ENCODE assay signal across 33 cellular contexts in genomic region chr16:8600144-8600856, GRCh38. TPM values are rescaled to one million over a fixed set of nuclear protein-coding genes. Genes with fewer than 3 reads are reported as not detected.
"Had no signal": no experiment of that assay in that cellular context is flagged by ENCODE, and none has a peak within 500 bp of the region (broad histone marks: within the 10 kb centered on the region; RNA-seq: fewer than 3 reads in every experiment).

No MANE protein-coding gene starts in this region.

- H3K36me3 Mint-ChIP-seq: activated naive CD4-positive, alpha-beta T cell treated with anti-CD3 and anti-CD28 coated beads, Interleukin-2, amount 50 U/mL, for 24 hours; activated naive CD8-positive, alpha-beta T cell treated with anti-CD3 and anti-CD28 coated beads, Interleukin-2, amount 10 ng/mL, durations not matched to agents 7 days and 5 days had no signal

- H3K27ac Mint-ChIP-seq: activated CD4-positive, alpha-beta T cell treated with anti-CD3 and anti-CD28 coated beads, Interleukin-2, amount 10 ng/mL, durations not matched to agents 24 days and 14 days; activated CD8-positive, alpha-beta T cell treated with anti-CD3 and anti-CD28 coated beads for 36 hours; activated naive CD4-positive, alpha-beta T cell treated with anti-CD3 and anti-CD28 coated beads, Interleukin-2, amount 50 U/mL, for 24 hours; activated naive CD8-positive, alpha-beta T cell treated with anti-CD3 and anti-CD28 coated beads, Interleukin-2, amount 10 ng/mL, durations not matched to agents 7 days and 5 days; activated T-cell treated with anti-CD3 and anti-CD28 coated beads, Interleukin-2, amount 50 U/mL, for 24 hours; activated T-helper 2 cell treated with anti-CD3 and anti-CD28 coated beads, Interferon-gamma antibody, Interleukin-2, Interleukin-4, amounts not matched to agents 10 μg/mL and 5 μg/mL and 100 μg/mL, durations not matched to agents 14 hours and 24 hours and 36 hours had no signal

- H3K27ac ChIP-seq: ascending aorta, cardiac muscle cell, KMS-11, Peyer's patch, RWPE1 had no signal

- H3K4me2 ChIP-seq: KMS-11 had no signal

- H3K36me3 ChIP-seq: ascending aorta, cardiac muscle cell, Peyer's patch had no signal

- H3K4me1 ChIP-seq: ascending aorta, Peyer's patch had no signal

- H3K9me3 Mint-ChIP-seq: activated CD4-positive, alpha-beta T cell treated with anti-CD3 and anti-CD28 coated beads, Interleukin-2, amount 10 ng/mL, durations not matched to agents 24 days and 14 days; activated naive CD4-positive, alpha-beta T cell treated with anti-CD3 and anti-CD28 coated beads, Interleukin-2, amount 50 U/mL, for 24 hours; activated naive CD8-positive, alpha-beta T cell treated with anti-CD3 and anti-CD28 coated beads, Interleukin-2, amount 10 ng/mL, durations not matched to agents 7 days and 5 days; central memory CD8-positive, alpha-beta T cell had no signal

- DNase-seq: activated CD4-positive, alpha-beta T cell treated with anti-CD3 and anti-CD28 coated beads, Interleukin-2, amount 10 ng/mL, durations not matched to agents 24 days and 14 days; activated CD4-positive, alpha-beta T cell treated with anti-CD3 and anti-CD28 coated beads, Interleukin-2, amount 50 U/mL, for 4 hours; activated CD8-positive, alpha-beta T cell treated with anti-CD3 and anti-CD28 coated beads for 36 hours; activated gamma-delta T cell; activated naive CD4-positive, alpha-beta T cell treated with Interleukin-2 at 50 U/mL for 16 hours; activated naive CD8-positive, alpha-beta T cell treated with anti-CD3 and anti-CD28 coated beads, Interleukin-2, amount 10 ng/mL, durations not matched to agents 7 days and 5 days; activated T-cell treated with anti-CD3 and anti-CD28 coated beads, Interleukin-2, amount 50 U/mL, for 24 hours; amygdala; NCI-H1092 treated with DMSO at 0.1 percent for 48 hours; NCI-H1417; NCI-H187 treated with DMSO at 0.1 percent for 48 hours; NCI-H2081; NCI-H2171 treated with DMSO at 0.1 percent for 48 hours; NCI-H345; NCI-H524 treated with DMSO at 0.1 percent for 48 hours; PC-3; Peyer's patch; T1000 had no signal

- H3K4me3 ChIP-seq: ascending aorta, cardiac muscle cell, Peyer's patch had no signal

- ATAC-seq: activated CD8-positive, alpha-beta T cell treated with anti-CD3 and anti-CD28 coated beads for 36 hours; PC-3; Right ventricle myocardium inferior had no signal

- H3K4me3 Mint-ChIP-seq: activated CD4-positive, alpha-beta T cell treated with anti-CD3 and anti-CD28 coated beads, Interleukin-2, amount 10 ng/mL, durations not matched to agents 24 days and 14 days; activated CD8-positive, alpha-beta T cell treated with anti-CD3 and anti-CD28 coated beads for 36 hours; activated naive CD4-positive, alpha-beta T cell treated with anti-CD3 and anti-CD28 coated beads, Interleukin-2, amount 50 U/mL, for 24 hours; activated naive CD8-positive, alpha-beta T cell treated with anti-CD3 and anti-CD28 coated beads, Interleukin-2, amount 10 ng/mL, durations not matched to agents 7 days and 5 days; activated T-cell treated with anti-CD3 and anti-CD28 coated beads, Interleukin-2, amount 50 U/mL, for 24 hours; central memory CD8-positive, alpha-beta T cell had no signal

- H3K27me3 Mint-ChIP-seq: activated T-cell treated with anti-CD3 and anti-CD28 coated beads, Interleukin-2, amount 50 U/mL, for 24 hours had no signal

- H3K4me1 Mint-ChIP-seq: activated CD4-positive, alpha-beta T cell treated with anti-CD3 and anti-CD28 coated beads, Interleukin-2, amount 10 ng/mL, durations not matched to agents 24 days and 14 days; activated naive CD4-positive, alpha-beta T cell treated with anti-CD3 and anti-CD28 coated beads, Interleukin-2, amount 50 U/mL, for 24 hours; activated naive CD8-positive, alpha-beta T cell treated with anti-CD3 and anti-CD28 coated beads, Interleukin-2, amount 10 ng/mL, durations not matched to agents 7 days and 5 days; central memory CD8-positive, alpha-beta T cell had no signal

RNA-seq across cellular contexts. Expression of gene TMEM114, which starts 10.0 kb away (rescaled TPM):
- total RNA-seq: activated CD4-positive, alpha-beta T cell treated with anti-CD3 and anti-CD28 coated beads, Interleukin-2, amount 10 ng/mL, durations not matched to agents 24 days and 14 days; activated CD8-positive, alpha-beta memory T cell treated with anti-CD3 and anti-CD28 coated beads for 36 hours; activated CD8-positive, alpha-beta T cell treated with anti-CD3 and anti-CD28 coated beads for 36 hours; activated naive CD8-positive, alpha-beta T cell treated with anti-CD3 and anti-CD28 coated beads, Interleukin-2, amount 10 ng/mL, durations not matched to agents 7 days and 5 days; activated T-helper 2 cell treated with anti-CD3 and anti-CD28 coated beads, Interferon-gamma antibody, Interleukin-2, Interleukin-4, amounts not matched to agents 10 μg/mL and 5 μg/mL and 100 μg/mL, durations not matched to agents 14 hours and 24 hours and 36 hours; ascending aorta; cardiac muscle cell; chondrocyte; LHCN-M2; M059J; NCI-H460; PC-3; Peyer's patch; Right ventricle myocardium inferior; T-helper 1 cell treated with Interleukin-12 subunit alpha and Interleukin-12 subunit beta and Interleukin-4 antibody, amounts not matched to agents 30 ng/mL and 1 ng/mL, for 36 hours; T-helper 2 cell treated with Interferon-gamma antibody and Interleukin-4, amounts not matched to agents 100 ng/mL and 5 ng/mL, for 36 hours had no signal
